1 cellular context compared by ENCODE assay signal in genomic region chr2:236130349-236130998, GRCh38.
TF ChIP-seq lines count a peak whose summit lies in the region.

No MANE protein-coding gene starts in this region.

TF ChIP-seq in HepG2, 621 proteins besides CTCF, POLR2A, EP300 and RAD21:
- TF ChIP-seq ZNF772 (CRISPR knock-in tag; IDR thresholded peaks at IDR 0.05) (no peak), ARID2 (CRISPR knock-in tag; IDR thresholded peaks at IDR 0.05; ENCODE audit: borderline replicate concordance) (no peak), ZC3H4 (CRISPR knock-in tag; IDR thresholded peaks at IDR 0.05; ENCODE audit: borderline replicate concordance) (no peak), ZNF550 (CRISPR knock-in tag; IDR thresholded peaks at IDR 0.05; ENCODE audit: borderline replicate concordance) (no peak), ZNF609 (CRISPR knock-in tag; IDR thresholded peaks at IDR 0.05; ENCODE audit: borderline replicate concordance) (no peak), ZMYM2 (CRISPR knock-in tag; IDR thresholded peaks at IDR 0.05) (no peak), GFI1 (CRISPR knock-in tag; IDR thresholded peaks at IDR 0.05; ENCODE audit: borderline replicate concordance) (no peak)
